Comparison of ENCODE assay signal across 1 cellular context in the genomic region with DNA sequence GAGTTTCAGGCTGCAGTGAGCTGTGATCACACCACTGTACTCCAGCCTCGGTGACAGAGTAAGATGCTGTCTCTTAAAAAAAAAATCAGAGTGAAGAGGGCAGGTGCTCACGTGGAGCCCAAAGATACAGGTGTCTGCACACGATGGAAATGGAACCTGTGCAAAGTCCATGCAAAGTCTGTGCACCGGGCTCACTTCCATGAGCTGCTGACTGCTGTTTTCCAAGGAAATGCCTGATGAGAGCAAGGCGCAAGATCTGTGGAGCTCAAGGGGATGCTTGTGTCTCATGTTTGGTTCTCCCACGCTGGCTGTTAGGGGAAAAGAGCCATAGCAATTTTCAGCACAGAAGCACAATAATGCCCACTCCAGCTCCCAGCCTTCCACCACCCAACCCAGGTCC.
TF ChIP-seq lines count a peak whose summit lies in the region.

No MANE protein-coding gene starts in this region.

TF ChIP-seq in IMR-90, 13 proteins besides CTCF, POLR2A, EP300 and RAD21:
- TF ChIP-seq MAZ (IDR thresholded peaks at IDR 0.05; ENCODE audit: borderline replicate concordance, low read depth, low read length) (no peak), MAFK (IDR thresholded peaks at IDR 0.05; ENCODE audit: low read depth, low read length) (no peak)
TF ChIP-seq in IMR-90: peak in this region for 0.
